Comparison of ENCODE assay signal across 22 cellular contexts in genomic region chr7:82358009-82358578, GRCh38.
DNase-seq lines count a peak whose midpoint lies in the region; ATAC-seq, FAIRE-seq and TF ChIP-seq lines count a peak whose summit lies in the region.
"Had no signal": no experiment of that assay in that cellular context is flagged by ENCODE, and none has a peak within 500 bp of the region (broad histone marks: within the 10 kb centered on the region; RNA-seq: fewer than 3 reads in every experiment).

No MANE protein-coding gene starts in this region.

- no peak overlapping the region for H3K18ac ChIP-seq in H9 (ENCODE audit: insufficient read length, low read depth, low read length)

- CTCF ChIA-PET in A549 (lab: Yijun Ruan, JAX): no interaction called here
- CTCF ChIA-PET in CD8-positive, alpha-beta memory T cell (lab: Charles Lee): no interaction called here

- H3K4me1 Mint-ChIP-seq in H9: peaks cover 30 to 32% of the 10 kb centered on the region in 2 experiments
- no peaks in the 10 kb centered on the region for H3K4me1 Mint-ChIP-seq in CD8-positive, alpha-beta memory T cell
- H3K4me1 Mint-ChIP-seq: CD4-positive, alpha-beta memory T cell had no signal

- no peaks in the 10 kb centered on the region for H3K23me2 ChIP-seq in H9 (ENCODE audit: insufficient read length, low read depth, low read length, poor library complexity, severe bottlenecking)

- H3K9ac ChIP-seq in H9 (ENCODE audit: extremely low read depth, insufficient read length, low read length) (no peak overlapping the region), endocrine pancreas (ENCODE audit: control insufficient read depth, insufficient read depth, low read length) (no peak overlapping the region)
- H3K9ac ChIP-seq: BLaER1 had no signal

- H3K27me3 Mint-ChIP-seq in H9 (ENCODE audit: low read depth): no peaks in the 10 kb centered on the region
- no peaks in the 10 kb centered on the region for H3K27me3 Mint-ChIP-seq in CD8-positive, alpha-beta memory T cell
- H3K27me3 Mint-ChIP-seq: CD4-positive, alpha-beta memory T cell had no signal

- no peaks in the 10 kb centered on the region for H3K79me2 ChIP-seq in H9 (ENCODE audit: insufficient read depth, low read length)

- TF ChIP-seq POLR2A in A549 (IDR thresholded peaks at IDR 0.05; ENCODE audit: low read length): no peak

- H4K20me1 ChIP-seq in H9 (ENCODE audit: control insufficient read depth, insufficient read depth, insufficient read length): no peaks in the 10 kb centered on the region
- H4K20me1 ChIP-seq: BLaER1 had no signal

- intact Hi-C loops in psoas muscle (cut with DNase I): no loop called here

- no peak overlapping the region for H3K4ac ChIP-seq in H9 (ENCODE audit: low read depth, low read length)

- FAIRE-seq in A549 (lab: Jason Lieb, UNC): peak; percentile 36
- FAIRE-seq: GM12891, HTR-8/SVneo had no signal

- no peak overlapping the region for H2BK20ac ChIP-seq in H9 (ENCODE audit: low read depth, low read length, poor library complexity, severe bottlenecking)

- H3K23ac ChIP-seq in H9 (ENCODE audit: insufficient read length, low read depth, low read length): no peak overlapping the region

- H4K5ac ChIP-seq in H9 (ENCODE audit: insufficient read length, low read depth, low read length): no peak overlapping the region

- DNase-seq in A549 (ENCODE audit: low read depth in 1 of 2, low spot score in 1 of 2) (no peak), H9 (no peak), psoas muscle (no peak), AG08395 (ENCODE audit: low spot score) (no peak), Ammon's horn (ENCODE audit: low spot score) (no peak)
- no peak for DNase-seq in CD8-positive, alpha-beta memory T cell
- DNase-seq: CD4-positive, alpha-beta memory T cell; DMS153; GOT3; KG1; NCI-H1092 treated with DMSO at 0.1 percent for 48 hours; NCI-H1436 treated with DMSO at 0.1 percent for 48 hours; NCI-H2029; NCI-H446; NCI-H526 treated with DMSO at 0.1 percent for 48 hours; SHP77 treated with DMSO at 0.1 percent for 48 hours; SW 1271 had no signal

- no peak overlapping the region for H2BK120ac ChIP-seq in H9 (ENCODE audit: low read depth, low read length, poor library complexity, severe bottlenecking)

- H2BK15ac ChIP-seq in H9 (ENCODE audit: low read depth, low read length): no peak overlapping the region

- no peak for TF ChIP-seq CTCF in A549 (IDR thresholded peaks at IDR 0.05)
- no peak for TF ChIP-seq CTCF in H9 (conservative IDR thresholded peaks at IDR 0.05)
- no peak for TF ChIP-seq CTCF in psoas muscle (IDR thresholded peaks at IDR 0.05)

- POLR2A ChIA-PET in A549 (lab: Yijun Ruan, JAX): no interaction called here
- POLR2A ChIA-PET in CD8-positive, alpha-beta memory T cell (lab: Charles Lee): no interaction called here

- H3K36me3 Mint-ChIP-seq in H9 (ENCODE audit: insufficient read depth in 1 of 3, low read depth in 3 of 3): no peaks in the 10 kb centered on the region
- no peaks in the 10 kb centered on the region for H3K36me3 Mint-ChIP-seq in CD8-positive, alpha-beta memory T cell
- H3K36me3 Mint-ChIP-seq: CD4-positive, alpha-beta memory T cell had no signal

- H3K36me3 ChIP-seq in endocrine pancreas (ENCODE audit: control insufficient read depth, insufficient read depth, low read length): no peaks in the 10 kb centered on the region
- H3K36me3 ChIP-seq in psoas muscle (ENCODE audit: insufficient read depth in 1 of 2, low read depth in 1 of 2): no peaks in the 10 kb centered on the region
- no peaks in the 10 kb centered on the region for H3K36me3 ChIP-seq in CD8-positive, alpha-beta memory T cell (ENCODE audit: insufficient read depth, low read length)
- H3K36me3 ChIP-seq: BLaER1 had no signal

- H3K4me3 ChIP-seq in A549 (no peak overlapping the region), endocrine pancreas (ENCODE audit: control insufficient read depth, insufficient read depth, low read length) (peak overlapping the region; percentile 56), psoas muscle (no peak overlapping the region)
- no peak overlapping the region for H3K4me3 ChIP-seq in CD8-positive, alpha-beta memory T cell (ENCODE audit: low read length)
- H3K4me3 ChIP-seq: BLaER1, SK-N-MC had no signal

- peaks cover 9% of the 10 kb centered on the region; the same call in 2 of the 3 replicates for H3K4me1 ChIP-seq in A549
- no peaks in the 10 kb centered on the region for H3K4me1 ChIP-seq in H9 (ENCODE audit: insufficient read depth, low read length)
- peaks cover 26% of the 10 kb centered on the region for H3K4me1 ChIP-seq in endocrine pancreas (ENCODE audit: control insufficient read depth, insufficient read depth, low read length)
- peaks cover 57% of the 10 kb centered on the region for H3K4me1 ChIP-seq in psoas muscle
- no peaks in the 10 kb centered on the region for H3K4me1 ChIP-seq in CD8-positive, alpha-beta memory T cell (ENCODE audit: insufficient read depth, low read length)
- H3K4me1 ChIP-seq: BLaER1 had no signal

- H3T11ph ChIP-seq in H9 (ENCODE audit: low read length): no peak overlapping the region

- H3K9me3 ChIP-seq in A549: no peaks in the 10 kb centered on the region
- H3K9me3 ChIP-seq in H9 (ENCODE audit: control insufficient read depth, low read depth, low read length): no peaks in the 10 kb centered on the region
- no peaks in the 10 kb centered on the region for H3K9me3 ChIP-seq in endocrine pancreas (ENCODE audit: control insufficient read depth, low read length)
- no peaks in the 10 kb centered on the region for H3K9me3 ChIP-seq in psoas muscle
- H3K9me3 ChIP-seq in CD8-positive, alpha-beta memory T cell (ENCODE audit: low read length): no peaks in the 10 kb centered on the region
- H3K9me3 ChIP-seq: BLaER1 had no signal

- H3K27ac ChIP-seq in A549 (no peak overlapping the region), H9 (ENCODE audit: insufficient read length, low read depth, low read length) (no peak overlapping the region), psoas muscle (peak overlapping the region; percentile 36)
- H3K27ac ChIP-seq in CD8-positive, alpha-beta memory T cell (ENCODE audit: low read depth, low read length): no peak overlapping the region
- H3K27ac ChIP-seq: BLaER1, SK-N-MC had no signal

- H3K9me3 Mint-ChIP-seq in H9: no peaks in the 10 kb centered on the region
- peaks cover 0 to 6% (median 0%) of the 10 kb centered on the region in 5 donors for H3K9me3 Mint-ChIP-seq in CD8-positive, alpha-beta memory T cell

- no peak overlapping the region for H2BK12ac ChIP-seq in H9 (ENCODE audit: insufficient read length, low read depth, low read length)

- H3K14ac ChIP-seq in H9 (ENCODE audit: insufficient read depth, low read length): no peak overlapping the region

- no peak overlapping the region for H3K4me3 Mint-ChIP-seq in H9
- H3K4me3 Mint-ChIP-seq in CD8-positive, alpha-beta memory T cell: no peak overlapping the region
- H3K4me3 Mint-ChIP-seq: CD4-positive, alpha-beta memory T cell had no signal

- H3K27me3 ChIP-seq in H9 (ENCODE audit: insufficient read depth, low read length): no peaks in the 10 kb centered on the region
- H3K27me3 ChIP-seq in endocrine pancreas (ENCODE audit: control insufficient read depth, insufficient read depth, low read length): no peaks in the 10 kb centered on the region
- no peaks in the 10 kb centered on the region for H3K27me3 ChIP-seq in psoas muscle (ENCODE audit: insufficient read depth in 3 of 3, low read length in 2 of 3)
- no peaks in the 10 kb centered on the region for H3K27me3 ChIP-seq in CD8-positive, alpha-beta memory T cell (ENCODE audit: insufficient read depth, low read length, poor library complexity, severe bottlenecking)
- H3K27me3 ChIP-seq: BLaER1 had no signal

- H3K79me1 ChIP-seq in H9 (ENCODE audit: insufficient read depth, low read depth, low read length, poor library complexity, severe bottlenecking): no peaks in the 10 kb centered on the region

- H3K27ac Mint-ChIP-seq in H9: peak overlapping the region; percentile 31 to 70 (median 56); a peak in 3 of 7 replicates
- no peak overlapping the region for H3K27ac Mint-ChIP-seq in CD8-positive, alpha-beta memory T cell
- H3K27ac Mint-ChIP-seq: CD4-positive, alpha-beta memory T cell had no signal

- H2AFZ ChIP-seq in H9 (ENCODE audit: low read length): no peak overlapping the region

- WGBS in A549 (ENCODE audit: missing lambda C conversion rate): 85% methylated on average over 2 of the region's 2 CpGs
- WGBS in H9 (ENCODE audit: extremely low coverage, insufficient read length, low lambda C conversion rate): no CpG with 5 or more reads among the region's 2 CpGs
- 63 to 71% (median 66%) methylated on average over 2 of the region's 2 CpGs for WGBS in psoas muscle, 3 donors

- no peak overlapping the region for H2AK5ac ChIP-seq in H9 (ENCODE audit: insufficient read length, low read length)

- H4K91ac ChIP-seq in H9 (ENCODE audit: insufficient read length, low read depth, low read length): no peak overlapping the region

- H2BK5ac ChIP-seq in H9 (ENCODE audit: insufficient read length, low read length): no peak overlapping the region

- no peak overlapping the region for H4K8ac ChIP-seq in H9 (replicated peaks; ENCODE audit: insufficient read length, low read depth, low read length)

- no peak for TF ChIP-seq EP300 in A549 (IDR thresholded peaks at IDR 0.05)

- H3K4me2 ChIP-seq in A549: no peak overlapping the region
- no peak overlapping the region for H3K4me2 ChIP-seq in H9 (ENCODE audit: insufficient read depth, insufficient read length, low read length)
- H3K4me2 ChIP-seq: BLaER1 had no signal

- ATAC-seq in A549 (no peak), psoas muscle (peak in 1 of 4 donors; percentile 28)

- H3K56ac ChIP-seq in H9 (ENCODE audit: insufficient read length, low read depth, low read length): no peak overlapping the region

- TF ChIP-seq RAD21 in A549 (conservative IDR thresholded peaks at IDR 0.05 in 1 of 2, IDR thresholded peaks at IDR 0.05 in 1 of 2): no peak

TF ChIP-seq in A549, 52 proteins besides CTCF, POLR2A, EP300 and RAD21 (continues in another document):
- TF ChIP-seq ZFP36 (IDR thresholded peaks at IDR 0.05; ENCODE audit: borderline replicate concordance, partially characterized antibody) (no peak), HES2 (IDR thresholded peaks at IDR 0.05) (no peak), SREBF2 (IDR thresholded peaks at IDR 0.05) (no peak), EHF (CRISPR knock-in tag; IDR thresholded peaks at IDR 0.05) (no peak), POLR2AphosphoS2 (conservative IDR thresholded peaks at IDR 0.05; ENCODE audit: low read length) (no peak), ATOH8 (CRISPR knock-in tag; IDR thresholded peaks at IDR 0.05; ENCODE audit: low read depth) (no peak), FOSB (CRISPR knock-in tag; IDR thresholded peaks at IDR 0.05) (no peak), KDM1A (IDR thresholded peaks at IDR 0.05; ENCODE audit: low read depth) (no peak), KDM5A (IDR thresholded peaks at IDR 0.05) (no peak)

Comparison
In these comparisons a context has a peak if more than half of its experiments do, and no peak if none do; other contexts are left out.
1. H3K27ac Mint-ChIP-seq: peak in H9 (3 of 3); none in CD8-positive, alpha-beta memory T cell (0 of 8).